ENCODE assay signal across 18 cellular contexts in genomic region chr2:106960633-106961205, GRCh38.
DNase-seq lines count a peak whose midpoint lies in the region; ATAC-seq and TF ChIP-seq lines count a peak whose summit lies in the region.
"Had no signal": no experiment of that assay in that cellular context is flagged by ENCODE, and none has a peak within 500 bp of the region (broad histone marks: within the 10 kb centered on the region; RNA-seq: fewer than 3 reads in every experiment).

No MANE protein-coding gene starts in this region.

- H3K9me3 ChIP-seq in BE2C = no peaks in the 10 kb centered on the region
- H3K9me3 ChIP-seq: breast epithelium had no signal

- no peak overlapping the region for H3K4me3 ChIP-seq in BE2C (ENCODE audit: low read depth, low read length)
- H3K4me3 ChIP-seq: breast epithelium had no signal

- POLR2A ChIA-PET in activated CD4-positive, alpha-beta memory T cell treated with anti-CD3 and anti-CD28 coated beads, Interleukin-2, amount 10 ng/mL, durations not matched to agents 7 days and 5 days (lab: Charles Lee) = interaction anchor here (0.7 kb wide), 1 partner anchor 12 kb away, joined by 3 read pairs; no protein-coding TSS in a partner anchor

- no peak overlapping the region for H3K4me3 Mint-ChIP-seq in activated CD4-positive, alpha-beta memory T cell treated with anti-CD3 and anti-CD28 coated beads, Interleukin-2, amount 10 ng/mL, durations not matched to agents 7 days and 5 days
- H3K4me3 Mint-ChIP-seq: activated CD8-positive, alpha-beta T cell treated with anti-CD3 and anti-CD28 coated beads for 36 hours; activated T-cell treated with anti-CD3 and anti-CD28 coated beads, Interleukin-2, amount 50 U/mL, for 4 hours had no signal

- no peak for TF ChIP-seq CTCF in BE2C (IDR thresholded peaks at IDR 0.05; ENCODE audit: low read depth, low read length)

- H3K9me3 Mint-ChIP-seq in activated CD4-positive, alpha-beta memory T cell treated with anti-CD3 and anti-CD28 coated beads, Interleukin-2, amount 10 ng/mL, durations not matched to agents 7 days and 5 days = no peaks in the 10 kb centered on the region
- H3K9me3 Mint-ChIP-seq: activated CD8-positive, alpha-beta T cell treated with anti-CD3 and anti-CD28 coated beads for 36 hours; activated T-cell treated with anti-CD3 and anti-CD28 coated beads, Interleukin-2, amount 50 U/mL, for 4 hours had no signal

- no peaks in the 10 kb centered on the region for H3K27me3 Mint-ChIP-seq in activated CD4-positive, alpha-beta memory T cell treated with anti-CD3 and anti-CD28 coated beads, Interleukin-2, amount 10 ng/mL, durations not matched to agents 7 days and 5 days

- CTCF ChIA-PET in activated CD4-positive, alpha-beta memory T cell treated with anti-CD3 and anti-CD28 coated beads, Interleukin-2, amount 10 ng/mL, durations not matched to agents 7 days and 5 days (lab: Charles Lee) = no interaction called here

- peak; percentile 4 for DNase-seq in BE2C
- DNase-seq in ELF-1 (ENCODE audit: low read depth, low spot score) = peak; percentile 63
- DNase-seq in foreskin melanocyte = peak; percentile 6
- no peak for DNase-seq in CD1c-positive myeloid dendritic cell (ENCODE audit: extremely low spot score)
- no peak for DNase-seq in stimulated activated naive CD4-positive, alpha-beta T cell treated with Interleukin-2 at 50 U/mL for 16 hours (lab: John Stamatoyannopoulos, UW)
- no peak for DNase-seq in activated CD4-positive, alpha-beta memory T cell treated with anti-CD3 and anti-CD28 coated beads, Interleukin-2, amount 10 ng/mL, durations not matched to agents 7 days and 5 days
- DNase-seq: activated CD8-positive, alpha-beta T cell treated with anti-CD3 and anti-CD28 coated beads for 36 hours; activated T-cell treated with anti-CD3 and anti-CD28 coated beads, Interleukin-2, amount 50 U/mL, for 4 hours; CD8-positive, alpha-beta memory T cell; dermis blood vessel endothelial cell; HCEC 1CT; left ventricle myocardium superior; stimulated activated CD4-positive, alpha-beta T cell treated with anti-CD3 and anti-CD28 coated beads, Interleukin-2, amount 100 ng/mL, for 48 hours; WERI-Rb-1 had no signal

- peak; percentile 43 for ATAC-seq in SK-N-SH treated with all-trans-retinoic acid at 6 μM for 48 hours
- no peak for ATAC-seq in GM21515 (IDR thresholded peaks at IDR 0.05; ENCODE audit: unreplicated experiment)
- ATAC-seq: activated CD8-positive, alpha-beta T cell treated with anti-CD3 and anti-CD28 coated beads for 36 hours; activated naive CD4-positive, alpha-beta T cell treated with anti-CD3 and anti-CD28 coated beads, Interleukin-2, amount 50 U/mL, for 72 hours; activated T-cell treated with anti-CD3 and anti-CD28 coated beads, Interleukin-2, amount 50 U/mL, for 4 hours; left ventricle myocardium superior had no signal

- H3K36me3 Mint-ChIP-seq in activated CD4-positive, alpha-beta memory T cell treated with anti-CD3 and anti-CD28 coated beads, Interleukin-2, amount 10 ng/mL, durations not matched to agents 7 days and 5 days (ENCODE audit: low read depth) = no peaks in the 10 kb centered on the region
- H3K36me3 Mint-ChIP-seq: CD8-positive, alpha-beta memory T cell had no signal

- no peak overlapping the region for H3K27ac Mint-ChIP-seq in activated CD4-positive, alpha-beta memory T cell treated with anti-CD3 and anti-CD28 coated beads, Interleukin-2, amount 10 ng/mL, durations not matched to agents 7 days and 5 days
- H3K27ac Mint-ChIP-seq: activated CD8-positive, alpha-beta T cell treated with anti-CD3 and anti-CD28 coated beads for 36 hours; activated naive CD4-positive, alpha-beta T cell treated with anti-CD3 and anti-CD28 coated beads, Interleukin-2, amount 50 U/mL, for 72 hours; CD8-positive, alpha-beta memory T cell had no signal

- H3K27me3 ChIP-seq in BE2C = no peaks in the 10 kb centered on the region
- H3K27me3 ChIP-seq: breast epithelium had no signal

- no peaks in the 10 kb centered on the region for H3K4me1 Mint-ChIP-seq in activated CD4-positive, alpha-beta memory T cell treated with anti-CD3 and anti-CD28 coated beads, Interleukin-2, amount 10 ng/mL, durations not matched to agents 7 days and 5 days
- H3K4me1 Mint-ChIP-seq: CD8-positive, alpha-beta memory T cell had no signal

- H3K36me3 ChIP-seq in BE2C = no peaks in the 10 kb centered on the region
- H3K36me3 ChIP-seq: breast epithelium, WERI-Rb-1 had no signal

- no peaks in the 10 kb centered on the region for H3K4me1 ChIP-seq in BE2C
- H3K4me1 ChIP-seq: breast epithelium had no signal

TF ChIP-seq in SK-N-SH treated with all-trans-retinoic acid at 6 μM for 48 hours, 23 proteins besides CTCF, POLR2A, EP300 and RAD21:
- peak; percentile 37; the same call in 1 of the 2 replicates for TF ChIP-seq TSHZ2 (CRISPR knock-in tag; IDR thresholded peaks at IDR 0.05)
- TF ChIP-seq TCF4 (CRISPR knock-in tag; IDR thresholded peaks at IDR 0.05; ENCODE audit: borderline replicate concordance) = no peak
TF ChIP-seq in SK-N-SH treated with all-trans-retinoic acid at 6 μM for 48 hours: peak in this region for 1.

Comparison
In these comparisons a context has a peak if more than half of its experiments do, and no peak if none do; other contexts are left out.
1. DNase-seq: peak in BE2C (single experiment), ELF-1 (single experiment) and foreskin melanocyte (single experiment); none in CD1c-positive myeloid dendritic cell (single experiment), stimulated activated naive CD4-positive, alpha-beta T cell treated with Interleukin-2 at 50 U/mL for 16 hours (single experiment) and activated CD4-positive, alpha-beta memory T cell treated with anti-CD3 and anti-CD28 coated beads, Interleukin-2, amount 10 ng/mL, durations not matched to agents 7 days and 5 days (single experiment).